25 cellular contexts compared by ENCODE assay signal in the genomic region with DNA sequence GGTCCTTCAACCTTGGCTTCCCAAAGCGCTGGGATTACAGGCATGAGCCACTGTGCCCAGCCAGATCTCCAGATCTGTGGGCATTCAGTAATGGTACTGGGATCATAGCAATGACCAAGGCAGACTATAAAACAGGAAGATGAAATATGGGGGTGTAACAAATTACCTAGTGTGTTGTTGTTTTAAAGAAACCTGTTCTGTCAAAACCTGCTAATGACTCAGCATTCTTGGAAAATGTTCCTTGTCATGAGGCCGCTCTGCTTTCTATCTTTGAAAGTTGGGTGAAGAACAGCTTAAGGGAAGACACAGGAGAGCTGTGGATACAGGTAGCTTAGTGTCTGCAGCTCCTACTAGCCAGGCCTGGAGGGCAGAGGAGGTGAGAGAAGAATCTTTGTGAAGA. TPM values are rescaled to one million over a fixed set of nuclear protein-coding genes. Genes with fewer than 3 reads are reported as not detected.
DNase-seq lines count a peak whose midpoint lies in the region; ATAC-seq, FAIRE-seq and TF ChIP-seq lines count a peak whose summit lies in the region.
"Had no signal": no experiment of that assay in that cellular context is flagged by ENCODE, and none has a peak within 500 bp of the region (broad histone marks: within the 10 kb centered on the region; RNA-seq: fewer than 3 reads in every experiment).

No MANE protein-coding gene starts in this region.

- H3K9me3 Mint-ChIP-seq in endodermal cell, result no peaks in the 10 kb centered on the region
- H3K9me3 Mint-ChIP-seq in type B pancreatic cell, result no peaks in the 10 kb centered on the region
- H3K9me3 Mint-ChIP-seq: CD4-positive, CD25-positive, alpha-beta regulatory T cell; naive thymus-derived CD8-positive, alpha-beta T cell had no signal

- ATAC-seq in HepG2, result no peak
- ATAC-seq in right lobe of liver, result no peak
- ATAC-seq in T-helper 17 cell, result no peak
- ATAC-seq: heart left ventricle; left colon; naive thymus-derived CD8-positive, alpha-beta T cell; pancreas had no signal

- no peak for TF ChIP-seq CTCF in HepG2 (CRISPR knock-in tag; IDR thresholded peaks at IDR 0.05)
- no peak for TF ChIP-seq CTCF in right lobe of liver (IDR thresholded peaks at IDR 0.05)
- no peak for TF ChIP-seq CTCF in endodermal cell (conservative IDR thresholded peaks at IDR 0.05)
- TF ChIP-seq CTCF in type B pancreatic cell (conservative IDR thresholded peaks at IDR 0.05), result no peak
- TF ChIP-seq CTCF in left ventricle myocardium inferior (IDR thresholded peaks at IDR 0.05; ENCODE audit: borderline replicate concordance), result no peak
- TF ChIP-seq CTCF in testis (IDR thresholded peaks at IDR 0.05), result no peak

- H3K4me3 ChIP-seq in HepG2 (replicated peaks in 1 of 3; ENCODE audit: insufficient read depth in 1 of 3, low read depth in 2 of 3, low read length in 3 of 3), result no peak overlapping the region
- no peak overlapping the region for H3K4me3 ChIP-seq in right lobe of liver
- no peak overlapping the region for H3K4me3 ChIP-seq in endodermal cell (ENCODE audit: low read length)
- no peak overlapping the region for H3K4me3 ChIP-seq in left ventricle myocardium inferior
- H3K4me3 ChIP-seq in testis, result no peak overlapping the region
- H3K4me3 ChIP-seq: heart left ventricle, pancreas, sigmoid colon had no signal

- no peak for FAIRE-seq in HepG2 (lab: Jason Lieb, UNC)
- FAIRE-seq: endometrium, G401.6, GM18507, pancreas had no signal

- no peak overlapping the region for H2AFZ ChIP-seq in HepG2 (ENCODE audit: low read length)

- TF ChIP-seq POLR2A in HepG2 (IDR thresholded peaks at IDR 0.05; ENCODE audit: insufficient read depth in 1 of 2, low read depth in 2 of 2, low read length in 2 of 2) (no peak), right lobe of liver (IDR thresholded peaks at IDR 0.05) (no peak), testis (IDR thresholded peaks at IDR 0.05) (no peak)

- TF ChIP-seq RAD21 in HepG2 (CRISPR knock-in tag; IDR thresholded peaks at IDR 0.05), result no peak

- H3K4me1 Mint-ChIP-seq in T-helper 17 cell (no peaks in the 10 kb centered on the region), endodermal cell (no peaks in the 10 kb centered on the region), type B pancreatic cell (ENCODE audit: unreplicated experiment) (no peaks in the 10 kb centered on the region)
- H3K4me1 Mint-ChIP-seq: CD4-positive, CD25-positive, alpha-beta regulatory T cell; naive thymus-derived CD8-positive, alpha-beta T cell had no signal

- no peaks in the 10 kb centered on the region for H3K79me2 ChIP-seq in HepG2 (ENCODE audit: insufficient read depth, low read length)

- no peaks in the 10 kb centered on the region for H4K20me1 ChIP-seq in HepG2 (ENCODE audit: insufficient read depth, low read length)

- BruUV-seq in HepG2 (replicated peaks; lab: Mats Ljungman, UMichigan), result TSS peak; percentile 10

- H3K27ac Mint-ChIP-seq in T-helper 17 cell, result no peak overlapping the region
- H3K27ac Mint-ChIP-seq in endodermal cell, result peak overlapping the region; percentile 76
- H3K27ac Mint-ChIP-seq in type B pancreatic cell, result peak overlapping the region; percentile 53

- H3K27ac ChIP-seq in HepG2 (ENCODE audit: extremely low read length, insufficient read depth, low read length) (no peak overlapping the region), right lobe of liver (no peak overlapping the region), endodermal cell (ENCODE audit: low read depth, low read length) (no peak overlapping the region), left ventricle myocardium inferior (replicated peaks) (no peak overlapping the region), testis (no peak overlapping the region)
- H3K27ac ChIP-seq: heart left ventricle, KMS-11, pancreas, sigmoid colon had no signal

- in situ Hi-C loops in HepG2 (cut with HindIII; ENCODE audit: extremely low pct_ligation_motif_present, low pct_unique_long_range_greater_than_20kb), result no loop called here

- TF ChIP-seq EP300 in HepG2 (IDR thresholded peaks at IDR 0.05; ENCODE audit: low read depth in 2 of 2, low read length in 2 of 2) (no peak), HepG2 (CRISPR knock-in tag; IDR thresholded peaks at IDR 0.05; ENCODE audit: borderline replicate concordance) (no peak)

- peaks cover 35 to 85% of the 10 kb centered on the region in 2 experiments for H3K36me3 ChIP-seq in HepG2 (replicated peaks in 1 of 2; ENCODE audit: control insufficient read depth in 1 of 2, insufficient read depth in 2 of 2, low read length in 2 of 2)
- peaks cover 15 to 100% (median 72%) of the 10 kb centered on the region in 4 donors for H3K36me3 ChIP-seq in right lobe of liver
- peaks cover 97% of the 10 kb centered on the region for H3K36me3 ChIP-seq in endodermal cell (ENCODE audit: control insufficient read depth, insufficient read depth, low read length)
- H3K36me3 ChIP-seq in left ventricle myocardium inferior, result peaks cover 100% of the 10 kb centered on the region
- H3K36me3 ChIP-seq in testis (ENCODE audit: low read depth, missing control alignments), result no peaks in the 10 kb centered on the region

- no peak overlapping the region for H3K4me2 ChIP-seq in HepG2 (ENCODE audit: low read depth, low read length)
- H3K4me2 ChIP-seq: KMS-11 had no signal

- DNase-seq in HepG2 (ENCODE audit: low spot score) (no peak), right lobe of liver (no peak), T-helper 17 cell (no peak), endodermal cell (no peak), type B pancreatic cell (ENCODE audit: extremely low spot score, unreplicated experiment) (no peak), left ventricle myocardium inferior (no peak), testis (no peak), glomerular visceral epithelial cell (ENCODE audit: extremely low spot score) (no peak)
- DNase-seq: activated CD4-positive, CD25-positive, alpha-beta regulatory T cell; CD4-positive, CD25-positive, alpha-beta regulatory T cell; cortex of kidney; DMS 273 treated with DMSO at 0.1 percent for 48 hours; heart left ventricle; left colon; MV-4-11; naive thymus-derived CD8-positive, alpha-beta T cell; NCI-H1694; NCI-H2171 treated with DMSO at 0.1 percent for 48 hours; NCI-H69; pancreas; sigmoid colon had no signal

- 100% methylated on average over 2 of the region's 2 CpGs for WGBS in HepG2 (ENCODE audit: low lambda C conversion rate)
- WGBS in right lobe of liver (ENCODE audit: insufficient coverage, low coverage, low lambda C conversion rate, missing lambda C conversion rate), result 100% methylated on average over 2 of the region's 2 CpGs
- WGBS in endodermal cell (ENCODE audit: insufficient coverage in 1 of 2, insufficient read length in 1 of 2), 2 experiments, result 76 to 92% methylated on average over 2 of the region's 2 CpGs
- WGBS in testis, 2 donors, result 95 to 100% methylated on average over 2 of the region's 2 CpGs

- H3K9me3 ChIP-seq in HepG2 (ENCODE audit: low read length) (no peaks in the 10 kb centered on the region), right lobe of liver (no peaks in the 10 kb centered on the region), T-helper 17 cell (ENCODE audit: control insufficient read depth, low read length, poor library complexity, severe bottlenecking) (no peaks in the 10 kb centered on the region), endodermal cell (ENCODE audit: control insufficient read depth, low read length) (no peaks in the 10 kb centered on the region), left ventricle myocardium inferior (replicated peaks) (no peaks in the 10 kb centered on the region), testis (no peaks in the 10 kb centered on the region)
- H3K9me3 ChIP-seq: heart left ventricle, pancreas, sigmoid colon had no signal

- H3K9ac ChIP-seq in HepG2 (ENCODE audit: insufficient read depth, low read depth, low read length) (no peak overlapping the region), endodermal cell (ENCODE audit: extremely low read depth, low read length, poor library complexity, severe bottlenecking) (no peak overlapping the region)
- H3K9ac ChIP-seq: KMS-11 had no signal

- no peaks in the 10 kb centered on the region for H3K27me3 Mint-ChIP-seq in T-helper 17 cell
- H3K27me3 Mint-ChIP-seq in endodermal cell (ENCODE audit: insufficient read depth), result no peaks in the 10 kb centered on the region
- no peaks in the 10 kb centered on the region for H3K27me3 Mint-ChIP-seq in type B pancreatic cell
- H3K27me3 Mint-ChIP-seq: CD4-positive, CD25-positive, alpha-beta regulatory T cell; naive thymus-derived CD8-positive, alpha-beta T cell had no signal

- H3K4me3 Mint-ChIP-seq in T-helper 17 cell, result peak overlapping the region; percentile 25
- H3K4me3 Mint-ChIP-seq in endodermal cell, result no peak overlapping the region
- H3K4me3 Mint-ChIP-seq in type B pancreatic cell, result no peak overlapping the region
- H3K4me3 Mint-ChIP-seq: CD4-positive, CD25-positive, alpha-beta regulatory T cell; naive thymus-derived CD8-positive, alpha-beta T cell had no signal

- CTCF ChIA-PET in HepG2 (lab: Yijun Ruan, JAX; ENCODE audit: low intra/inter-chr PET ratio, low total read pairs), result no interaction called here

- no peaks in the 10 kb centered on the region for H3K36me3 Mint-ChIP-seq in T-helper 17 cell (ENCODE audit: low read depth)
- H3K36me3 Mint-ChIP-seq in endodermal cell (ENCODE audit: low read depth), result peaks cover 91% of the 10 kb centered on the region
- peaks cover 50% of the 10 kb centered on the region for H3K36me3 Mint-ChIP-seq in type B pancreatic cell

- intact Hi-C loops in HepG2 (cut with micrococcal nuclease; ENCODE audit: unreplicated experiment), result no loop called here
- intact Hi-C loops in right lobe of liver (cut with DNase I), result no loop called here
- intact Hi-C loops in left ventricle myocardium inferior (cut with micrococcal nuclease), result no loop called here
- intact Hi-C loops in testis (cut with DNase I; ENCODE audit: low total_unique reads), result no loop called here

- POLR2A ChIA-PET in HepG2 (lab: Yijun Ruan, JAX), result interaction anchor here (1.9 kb wide), 1 partner anchor 20 kb away, joined by 7 read pairs; the partner anchor contains the start of gene TARS1

- no peaks in the 10 kb centered on the region for H3K27me3 ChIP-seq in HepG2 (ENCODE audit: control insufficient read depth in 1 of 2, insufficient read depth in 2 of 2, low read length in 2 of 2)
- H3K27me3 ChIP-seq in right lobe of liver, result no peaks in the 10 kb centered on the region
- H3K27me3 ChIP-seq in endodermal cell (ENCODE audit: control insufficient read depth, insufficient read depth, low read length, poor library complexity, severe bottlenecking), result no peaks in the 10 kb centered on the region
- H3K27me3 ChIP-seq in left ventricle myocardium inferior (ENCODE audit: low read depth), result no peaks in the 10 kb centered on the region
- H3K27me3 ChIP-seq in testis, result no peaks in the 10 kb centered on the region
- H3K27me3 ChIP-seq: heart left ventricle, pancreas, sigmoid colon had no signal

- H3K4me1 ChIP-seq in HepG2 (ENCODE audit: insufficient read depth, low read length) (no peaks in the 10 kb centered on the region), right lobe of liver (no peaks in the 10 kb centered on the region), endodermal cell (ENCODE audit: control insufficient read depth, insufficient read depth, low read length) (no peaks in the 10 kb centered on the region), left ventricle myocardium inferior (peaks cover 17% of the 10 kb centered on the region), testis (no peaks in the 10 kb centered on the region)
- H3K4me1 ChIP-seq: pancreas had no signal

RNA-seq across cellular contexts. Expression of gene TARS1, which starts 19.4 kb away (rescaled TPM):
- total RNA-seq in HepG2 (2016; rRNA removed; fragmentation: Illumina TruSeq; extraction: Trizol) (184 and 297 TPM in 2 replicates), right lobe of liver (100 to 1,000 TPM in 3 of 6 experiments, 10 to 100 TPM in 3; 43.2 to 118 (median 98.3) TPM), T-helper 17 cell (10 to 100 TPM; 49.0 to 55.4 TPM), endodermal cell (100 to 1,000 TPM; 143 to 179 TPM), type B pancreatic cell (ENCODE audit: low replicate concordance) (174 and 183 TPM in 2 replicates), left ventricle myocardium inferior (66.1 TPM), testis (10 to 100 TPM; 36.7 to 40.5 TPM)
- 24.4 and 28.1 TPM in 2 replicates for total RNA-seq in HepG2 (2016; cell fraction: cytosol; rRNA removed; fragmentation: Illumina TruSeq; extraction: Trizol; ENCODE audit: low read depth)
- 186 and 306 TPM in 2 replicates for total RNA-seq in HepG2 (2016; cell fraction: insoluble cytoplasmic fraction; rRNA removed; fragmentation: Illumina TruSeq; extraction: Trizol)
- total RNA-seq in HepG2 (2016; cell fraction: membrane; rRNA removed; fragmentation: Illumina TruSeq; extraction: Trizol), result 65.3 and 69.4 TPM in 2 replicates
- 97.4 and 105 TPM in 2 replicates for total RNA-seq in HepG2 (2016; cell fraction: nucleus; rRNA removed; fragmentation: Illumina TruSeq; extraction: Trizol)
- polyA plus RNA-seq in HepG2 (2011; rRNA removed) (70.1 and 77.0 TPM in 2 replicates), testis (ENCODE audit: insufficient read depth, low read depth, low replicate concordance) (51.1 TPM)
- polyA plus RNA-seq in HepG2 (2011; cell fraction: cytosol; rRNA removed), result 41.1 and 61.6 TPM in 2 replicates
- 43.0 and 52.7 TPM in 2 replicates for polyA plus RNA-seq in HepG2 (2011; cell fraction: nucleus; rRNA removed)
- polyA plus RNA-seq in HepG2 (2012), result 119 and 167 TPM in 2 replicates
- polyA plus RNA-seq in HepG2 (2016; cell fraction: cytosol; fragmentation: Illumina TruSeq; extraction: Trizol; ENCODE audit: low read depth), result 14.2 and 16.3 TPM in 2 replicates
- polyA plus RNA-seq in HepG2 (2016; cell fraction: insoluble cytoplasmic fraction; fragmentation: Illumina TruSeq; extraction: Trizol; ENCODE audit: low read depth), result 238 and 259 TPM in 2 replicates
- polyA plus RNA-seq in HepG2 (2016; cell fraction: membrane; fragmentation: Illumina TruSeq; extraction: Trizol; ENCODE audit: low read depth), result 31.2 and 35.1 TPM in 2 replicates
- polyA plus RNA-seq in HepG2 (2016; cell fraction: nucleus; fragmentation: Illumina TruSeq; extraction: Trizol; ENCODE audit: insufficient read depth, low read depth), result 102 and 103 TPM in 2 replicates
- 49.2 and 194 TPM in 2 replicates for polyA minus RNA-seq in HepG2 (2011; rRNA and poly(A)+ RNA removed; ENCODE audit: low replicate concordance)
- 74.8 and 84.1 TPM in 2 replicates for polyA minus RNA-seq in HepG2 (2011; cell fraction: cytosol; rRNA and poly(A)+ RNA removed)
- polyA minus RNA-seq in HepG2 (2011; cell fraction: nucleus; rRNA and poly(A)+ RNA removed), result 90.4 and 149 TPM in 2 replicates
- 153 TPM for polyA plus RNA-seq in endodermal cell (2013, experiment 1 of 2)
- polyA plus RNA-seq in endodermal cell (2013, experiment 2 of 2), result 117 TPM
